Comparison of ENCODE assay signal across 9 cellular contexts in genomic region chr2:57497489-57498096, GRCh38.
A peak's percentile ranks its signal among the peaks of the same experiment; 100 is the strongest.
DNase-seq lines count a peak whose midpoint lies in the region; ATAC-seq and TF ChIP-seq lines count a peak whose summit lies in the region.
"Had no signal": no experiment of that assay in that cellular context is flagged by ENCODE, and none has a peak within 500 bp of the region (broad histone marks: within the 10 kb centered on the region; RNA-seq: fewer than 3 reads in every experiment).

No MANE protein-coding gene starts in this region.

- peak; percentile 51 for ATAC-seq in stimulated activated memory B cell treated with anti-CD40 and anti-IgM and Interleukin-4, amounts not matched to agents 10 μg/mL and 1 μg/mL and 100 μg/mL, for 72 hours

- H3K27ac Mint-ChIP-seq in stimulated activated memory B cell treated with anti-CD40 and anti-IgM and Interleukin-4, amounts not matched to agents 10 μg/mL and 1 μg/mL and 100 μg/mL, for 72 hours = no peak overlapping the region

- no peaks in the 10 kb centered on the region for H3K9me3 ChIP-seq in Karpas-422 (ENCODE audit: low read length)
- H3K9me3 ChIP-seq in breast epithelium = no peaks in the 10 kb centered on the region
- H3K9me3 ChIP-seq: BLaER1 had no signal

- TF ChIP-seq CTCF in breast epithelium (IDR thresholded peaks at IDR 0.05) = peak; percentile 34 to 59 (median 49)

- H3K4me3 ChIP-seq in Karpas-422 (ENCODE audit: low read length) (no peak overlapping the region), breast epithelium (no peak overlapping the region)
- H3K4me3 ChIP-seq: BLaER1 had no signal

- H3K36me3 ChIP-seq in Karpas-422 (ENCODE audit: insufficient read depth, low read length) = no peaks in the 10 kb centered on the region
- no peaks in the 10 kb centered on the region for H3K36me3 ChIP-seq in breast epithelium
- H3K36me3 ChIP-seq: BLaER1 had no signal

- peaks cover 9% of the 10 kb centered on the region for H3K4me1 Mint-ChIP-seq in stimulated activated memory B cell treated with anti-CD40 and anti-IgM and Interleukin-4, amounts not matched to agents 10 μg/mL and 1 μg/mL and 100 μg/mL, for 72 hours

- H3K27me3 Mint-ChIP-seq in stimulated activated memory B cell treated with anti-CD40 and anti-IgM and Interleukin-4, amounts not matched to agents 10 μg/mL and 1 μg/mL and 100 μg/mL, for 72 hours = peaks cover 12% of the 10 kb centered on the region

- no peak overlapping the region for H3K4me3 Mint-ChIP-seq in stimulated activated memory B cell treated with anti-CD40 and anti-IgM and Interleukin-4, amounts not matched to agents 10 μg/mL and 1 μg/mL and 100 μg/mL, for 72 hours

- no peaks in the 10 kb centered on the region for H4K20me1 ChIP-seq in Karpas-422 (ENCODE audit: insufficient read depth, low read depth, low read length)
- H4K20me1 ChIP-seq: BLaER1 had no signal

- DNase-seq in NCI-H2196 (lab: John Stamatoyannopoulos, UW; ENCODE audit: unreplicated experiment) (peak; percentile 33), NCI-H2196 treated with DMSO at 0.1 percent for 48 hours (lab: John Stamatoyannopoulos, UW; ENCODE audit: unreplicated experiment) (no peak), H4 (ENCODE audit: low spot score) (peak; percentile 65), Karpas-422 (peak; percentile 76), OCI-M1 (lab: John Stamatoyannopoulos, UW) (peak; percentile 83), breast epithelium (ENCODE audit: low spot score in 2 of 2) (no peak), kidney glomerular epithelial cell (lab: John Stamatoyannopoulos, UW) (peak; percentile 64)

- H2AFZ ChIP-seq in Karpas-422 (ENCODE audit: low read length) = no peak overlapping the region

- no peaks in the 10 kb centered on the region for H3K36me3 Mint-ChIP-seq in stimulated activated memory B cell treated with anti-CD40 and anti-IgM and Interleukin-4, amounts not matched to agents 10 μg/mL and 1 μg/mL and 100 μg/mL, for 72 hours

- no peak overlapping the region for H3K4me2 ChIP-seq in Karpas-422 (ENCODE audit: low read depth, low read length, poor library complexity, severe bottlenecking)
- H3K4me2 ChIP-seq: BLaER1 had no signal

- H3K9ac ChIP-seq in Karpas-422 (ENCODE audit: low read length) = no peak overlapping the region
- H3K9ac ChIP-seq: BLaER1 had no signal

- no peak for TF ChIP-seq POLR2A in breast epithelium (IDR thresholded peaks at IDR 0.05)

- H3K27me3 ChIP-seq in Karpas-422 (ENCODE audit: low read length) (no peaks in the 10 kb centered on the region), breast epithelium (no peaks in the 10 kb centered on the region)
- H3K27me3 ChIP-seq: BLaER1 had no signal

- H3K27ac ChIP-seq in Karpas-422 (ENCODE audit: low read length) (no peak overlapping the region), breast epithelium (no peak overlapping the region)
- H3K27ac ChIP-seq: BLaER1 had no signal

- H3K9me3 Mint-ChIP-seq in stimulated activated memory B cell treated with anti-CD40 and anti-IgM and Interleukin-4, amounts not matched to agents 10 μg/mL and 1 μg/mL and 100 μg/mL, for 72 hours = no peaks in the 10 kb centered on the region

- intact Hi-C loops in breast epithelium (cut with DNase I; ENCODE audit: low total_unique reads) = no loop called here

- H3K4me1 ChIP-seq in Karpas-422 (ENCODE audit: low read length) = no peaks in the 10 kb centered on the region
- no peaks in the 10 kb centered on the region for H3K4me1 ChIP-seq in breast epithelium
- H3K4me1 ChIP-seq: BLaER1 had no signal

- H3K9me2 ChIP-seq in Karpas-422 (replicated peaks; ENCODE audit: insufficient read depth, low read length) = no peaks in the 10 kb centered on the region

- H3K79me2 ChIP-seq in Karpas-422 (ENCODE audit: low read length) = no peaks in the 10 kb centered on the region

Comparison
In these comparisons a context has a peak if more than half of its experiments do, and no peak if none do; other contexts are left out.
1. DNase-seq: peak in NCI-H2196 (single experiment), H4 (single experiment), Karpas-422 (single experiment), OCI-M1 (single experiment) and kidney glomerular epithelial cell (single experiment); none in NCI-H2196 treated with DMSO at 0.1 percent for 48 hours (single experiment) and breast epithelium (0 of 2).